Comparison of ENCODE assay signal across 8 cellular contexts in genomic region chr1:24830680-24831272, GRCh38.
DNase-seq lines count a peak whose midpoint lies in the region; ATAC-seq, FAIRE-seq and TF ChIP-seq lines count a peak whose summit lies in the region.

No MANE protein-coding gene starts in this region.

- H3K4me3 Mint-ChIP-seq in activated T-helper 2 cell treated with anti-CD3 and anti-CD28 coated beads, Interferon-gamma antibody, Interleukin-2, Interleukin-4, amounts not matched to agents 10 μg/mL and 5 μg/mL and 100 μg/mL, durations not matched to agents 14 hours and 24 hours and 36 hours (ENCODE audit: low read depth): no peak overlapping the region

- H3K36me3 ChIP-seq in cardiac muscle cell: peaks cover 6% of the 10 kb centered on the region

- ATAC-seq in A549: peak; percentile 74 to 83
- peak; percentile 87 for ATAC-seq in sciatic nerve

- POLR2A ChIA-PET in A549 (lab: Yijun Ruan, JAX): interaction anchor here (0.8 to 1.5 kb wide), 2 partner anchors 126 to 147 kb away, joined by 3 to 4 read pairs; no protein-coding TSS in a partner anchor

- FAIRE-seq in A549 (lab: Jason Lieb, UNC): no peak

- peak; percentile 85 to 88 for TF ChIP-seq RAD21 in A549 (conservative IDR thresholded peaks at IDR 0.05 in 1 of 2, IDR thresholded peaks at IDR 0.05 in 1 of 2)

- H3K9me3 ChIP-seq in A549 (no peaks in the 10 kb centered on the region), cardiac muscle cell (ENCODE audit: low read depth) (no peaks in the 10 kb centered on the region)

- H3K27me3 Mint-ChIP-seq in activated T-helper 2 cell treated with anti-CD3 and anti-CD28 coated beads, Interferon-gamma antibody, Interleukin-2, Interleukin-4, amounts not matched to agents 10 μg/mL and 5 μg/mL and 100 μg/mL, durations not matched to agents 14 hours and 24 hours and 36 hours (ENCODE audit: low read depth): no peaks in the 10 kb centered on the region

- peaks cover 8% of the 10 kb centered on the region for H3K4me1 Mint-ChIP-seq in activated T-helper 2 cell treated with anti-CD3 and anti-CD28 coated beads, Interferon-gamma antibody, Interleukin-2, Interleukin-4, amounts not matched to agents 10 μg/mL and 5 μg/mL and 100 μg/mL, durations not matched to agents 14 hours and 24 hours and 36 hours (ENCODE audit: low read depth)

- no peaks in the 10 kb centered on the region for H3K27me3 ChIP-seq in cardiac muscle cell

- no peak overlapping the region for H3K27ac Mint-ChIP-seq in activated T-helper 2 cell treated with anti-CD3 and anti-CD28 coated beads, Interferon-gamma antibody, Interleukin-2, Interleukin-4, amounts not matched to agents 10 μg/mL and 5 μg/mL and 100 μg/mL, durations not matched to agents 14 hours and 24 hours and 36 hours

- no peak for TF ChIP-seq POLR2A in A549 (IDR thresholded peaks at IDR 0.05; ENCODE audit: low read length)

- no peak overlapping the region for H3K4me2 ChIP-seq in A549

- H3K4me3 ChIP-seq in A549: no peak overlapping the region
- H3K4me3 ChIP-seq in WI38 (ENCODE audit: low read depth, low read length): no peak overlapping the region
- no peak overlapping the region for H3K4me3 ChIP-seq in cardiac muscle cell

- peaks cover 28% of the 10 kb centered on the region for H3K4me1 ChIP-seq in A549
- H3K4me1 ChIP-seq in cardiac muscle cell (ENCODE audit: low read depth): peaks cover 42% of the 10 kb centered on the region

- CTCF ChIA-PET in A549 (lab: Yijun Ruan, JAX): interaction anchor here (0.5 to 9.9 kb wide), 33 partner anchors 9 to 419 kb away, joined by 3 to 147 read pairs (median 3); partner anchors contain the start of genes CLIC4, SRRM1 and STPG1

- no peak for TF ChIP-seq EP300 in A549 (IDR thresholded peaks at IDR 0.05)

- peaks cover 5% of the 10 kb centered on the region for H3K36me3 Mint-ChIP-seq in activated T-helper 2 cell treated with anti-CD3 and anti-CD28 coated beads, Interferon-gamma antibody, Interleukin-2, Interleukin-4, amounts not matched to agents 10 μg/mL and 5 μg/mL and 100 μg/mL, durations not matched to agents 14 hours and 24 hours and 36 hours (ENCODE audit: low read depth)

- no peaks in the 10 kb centered on the region for H3K9me3 Mint-ChIP-seq in activated T-helper 2 cell treated with anti-CD3 and anti-CD28 coated beads, Interferon-gamma antibody, Interleukin-2, Interleukin-4, amounts not matched to agents 10 μg/mL and 5 μg/mL and 100 μg/mL, durations not matched to agents 14 hours and 24 hours and 36 hours

- intact Hi-C loops in sciatic nerve (cut with DNase I): no loop called here
- intact Hi-C loops in activated T-helper 2 cell treated with anti-CD3 and anti-CD28 coated beads, Interferon-gamma antibody, Interleukin-2, Interleukin-4, amounts not matched to agents 10 μg/mL and 5 μg/mL and 100 μg/mL, durations not matched to agents 14 hours and 24 hours and 36 hours (cut with micrococcal nuclease): loop anchor here (2.0 kb wide), 1 partner anchor 142 kb away; no protein-coding TSS in a partner anchor

- 46% methylated on average over 3 of the region's 3 CpGs for WGBS in A549 (ENCODE audit: missing lambda C conversion rate)

- DNase-seq in A549 (ENCODE audit: low read depth in 1 of 2, low spot score in 1 of 2): peak; percentile 34 to 68
- peak; percentile 8 for DNase-seq in NCI-H187 treated with DMSO at 0.1 percent for 48 hours (lab: John Stamatoyannopoulos, UW)
- DNase-seq in cardiac muscle cell (ENCODE audit: low read depth in 1 of 2, low spot score in 1 of 2): peak; percentile 69 to 83
- DNase-seq in sciatic nerve (ENCODE audit: low spot score): no peak
- no peak for DNase-seq in activated T-helper 2 cell treated with anti-CD3 and anti-CD28 coated beads, Interferon-gamma antibody, Interleukin-2, Interleukin-4, amounts not matched to agents 10 μg/mL and 5 μg/mL and 100 μg/mL, durations not matched to agents 14 hours and 24 hours and 36 hours (ENCODE audit: low spot score)
- no peak for DNase-seq in activated CD8-positive, alpha-beta memory T cell treated with anti-CD3 and anti-CD28 coated beads, Interleukin-2, amount 50 U/mL, for 48 hours

- no peak overlapping the region for H3K27ac ChIP-seq in A549
- peak overlapping the region; percentile 30 for H3K27ac ChIP-seq in cardiac muscle cell

- TF ChIP-seq CTCF in A549 (IDR thresholded peaks at IDR 0.05): peak; percentile 89
- peak; percentile 57; the same call in 1 of the 2 replicates for TF ChIP-seq CTCF in GM12874 (IDR thresholded peaks at IDR 0.05; ENCODE audit: insufficient read depth, low read depth, low read length)
- peak; percentile 43; the same call in 1 of the 2 replicates for TF ChIP-seq CTCF in WI38 (IDR thresholded peaks at IDR 0.05; ENCODE audit: low read depth, low read length)
- peak; percentile 66 for TF ChIP-seq CTCF in cardiac muscle cell (IDR thresholded peaks at IDR 0.05; ENCODE audit: low read depth, low read length)

TF ChIP-seq in A549, 52 proteins besides CTCF, POLR2A, EP300 and RAD21:
- no peak for TF ChIP-seq KDM1A (IDR thresholded peaks at IDR 0.05; ENCODE audit: low read depth)
- peak; percentile 72 for TF ChIP-seq SMC3 (IDR thresholded peaks at IDR 0.05)
TF ChIP-seq in A549: peak in this region for 1.

Comparison
In these comparisons a context has a peak if more than half of its experiments do, and no peak if none do; other contexts are left out.
1. DNase-seq: peak in A549 (2 of 2), NCI-H187 treated with DMSO at 0.1 percent for 48 hours (single experiment) and cardiac muscle cell (2 of 2); none in sciatic nerve (single experiment), activated T-helper 2 cell treated with anti-CD3 and anti-CD28 coated beads, Interferon-gamma antibody, Interleukin-2, Interleukin-4, amounts not matched to agents 10 μg/mL and 5 μg/mL and 100 μg/mL, durations not matched to agents 14 hours and 24 hours and 36 hours (single experiment) and activated CD8-positive, alpha-beta memory T cell treated with anti-CD3 and anti-CD28 coated beads, Interleukin-2, amount 50 U/mL, for 48 hours (single experiment).
2. Peak in every context shown above with its lines, with median percentiles within 50 percentile points of each other: CTCF ChIP-seq.